Comparison of ENCODE assay signal across 22 cellular contexts in genomic region chr2:195489101-195489500, GRCh38.
A peak's percentile ranks its signal among the peaks of the same experiment; 100 is the strongest.
DNase-seq lines count a peak whose midpoint lies in the region; ATAC-seq and TF ChIP-seq lines count a peak whose summit lies in the region.
"Had no signal": no experiment of that assay in that cellular context is flagged by ENCODE, and none has a peak within 500 bp of the region (broad histone marks: within the 10 kb centered on the region; RNA-seq: fewer than 3 reads in every experiment).

No MANE protein-coding gene starts in this region.

- no peaks in the 10 kb centered on the region for H3F3A ChIP-seq in PC-3 (ENCODE audit: low read length, unreplicated experiment)

- intact Hi-C loops in PC-3 (cut with micrococcal nuclease): loop anchor here (10.0 kb wide), 1 partner anchor 556 kb away; no protein-coding TSS in a partner anchor

- ATAC-seq in SK-N-SH treated with all-trans-retinoic acid at 6 μM for 48 hours (peak; percentile 90), PC-3 (no peak), GM21423 (IDR thresholded peaks at IDR 0.05; ENCODE audit: unreplicated experiment) (no peak)
- ATAC-seq: activated CD8-positive, alpha-beta T cell treated with anti-CD3 and anti-CD28 coated beads for 36 hours; left ventricle myocardium superior; natural killer cell had no signal

- H3K4me3 ChIP-seq in KMS-11 (IDR thresholded peaks at IDR 0.05; ENCODE audit: insufficient read depth, low read depth, low read length): no peak overlapping the region
- H3K4me3 ChIP-seq in fibroblast of the aortic adventitia (ENCODE audit: low read depth, low read length): no peak overlapping the region
- no peak overlapping the region for H3K4me3 ChIP-seq in PC-3 (ENCODE audit: low read length)

- H3K27me3 ChIP-seq in KMS-11 (ENCODE audit: insufficient read depth, low read depth): no peaks in the 10 kb centered on the region
- no peaks in the 10 kb centered on the region for H3K27me3 ChIP-seq in PC-3 (ENCODE audit: low read length)

- no peaks in the 10 kb centered on the region for H3K36me3 ChIP-seq in KMS-11 (ENCODE audit: insufficient read depth)
- no peaks in the 10 kb centered on the region for H3K36me3 ChIP-seq in PC-3 (ENCODE audit: low read depth, low read length)

- H3K4me2 ChIP-seq in KMS-11 (peak overlapping the region; percentile 25; the same call in 1 of the 2 replicates), PC-3 (ENCODE audit: low read length) (no peak overlapping the region)

- no peaks in the 10 kb centered on the region for H3K9me3 ChIP-seq in PC-3 (ENCODE audit: low read length)

- H3K9me2 ChIP-seq in PC-3 (replicated peaks; ENCODE audit: low read length): no peaks in the 10 kb centered on the region

- CTCF ChIA-PET in PC-3 (lab: Charles Lee): no interaction called here

- no peak overlapping the region for H3K9ac ChIP-seq in KMS-11
- no peak overlapping the region for H3K9ac ChIP-seq in PC-3 (ENCODE audit: low read length)

- no peak overlapping the region for H2AFZ ChIP-seq in KMS-11 (ENCODE audit: low read depth)
- no peak overlapping the region for H2AFZ ChIP-seq in PC-3 (ENCODE audit: low read length)

- peaks cover 56% of the 10 kb centered on the region for H3K4me1 ChIP-seq in KMS-11 (ENCODE audit: low read depth, poor library complexity, severe bottlenecking)
- peaks cover 16% of the 10 kb centered on the region for H3K4me1 ChIP-seq in PC-3 (ENCODE audit: insufficient read depth, low read length)

- no TSS peak for BruUV-seq in PC-3 (replicated peaks; lab: Mats Ljungman, UMichigan)

- H3K27ac ChIP-seq in KMS-11 (no peak overlapping the region), PC-3 (ENCODE audit: low read length) (no peak overlapping the region)

- DNase-seq in AG20443 (ENCODE audit: low spot score) (peak; percentile 58), fibroblast of the aortic adventitia (ENCODE audit: low read depth) (peak; percentile 19), PC-3 (no peak), cerebellum (ENCODE audit: low spot score) (no peak), GDM1 (lab: John Stamatoyannopoulos, UW) (no peak)
- DNase-seq: activated CD4-positive, CD25-positive, alpha-beta regulatory T cell treated with anti-CD3 and anti-CD28 coated beads, Interleukin-2, amount 50 U/mL, for 72 hours; activated CD8-positive, alpha-beta T cell treated with anti-CD3 and anti-CD28 coated beads for 36 hours; activated effector memory CD4-positive, alpha-beta T cell treated with Interleukin-2 at 50 U/mL for 16 hours; CD4-positive, CD25-positive, alpha-beta regulatory T cell; effector CD4-positive, alpha-beta T cell; GOT3; left ventricle myocardium superior; natural killer cell; NCI-H2171 treated with DMSO at 0.1 percent for 48 hours; NCI-H69; retina; stimulated activated CD4-positive, alpha-beta T cell treated with anti-CD3 and anti-CD28 coated beads, Interleukin-4, amount 100 ng/mL, for 24 hours; stimulated activated naive CD4-positive, alpha-beta T cell; T1000 had no signal

- H4K20me1 ChIP-seq in KMS-11 (ENCODE audit: insufficient read depth) (no peaks in the 10 kb centered on the region), PC-3 (ENCODE audit: low read length) (no peaks in the 10 kb centered on the region)

- no peaks in the 10 kb centered on the region for H3K79me2 ChIP-seq in KMS-11 (ENCODE audit: insufficient read depth, low read depth)
- H3K79me2 ChIP-seq in PC-3 (ENCODE audit: low read length): no peaks in the 10 kb centered on the region

- POLR2A ChIA-PET in PC-3 (lab: Charles Lee; ENCODE audit: unreplicated experiment): no interaction called here

- TF ChIP-seq CTCF in KMS-11 (conservative IDR thresholded peaks at IDR 0.05; ENCODE audit: low read depth, low read length): no peak
- no peak for TF ChIP-seq CTCF in fibroblast of the aortic adventitia (IDR thresholded peaks at IDR 0.05; ENCODE audit: insufficient read depth, low read length)
- no peak for TF ChIP-seq CTCF in PC-3 (conservative IDR thresholded peaks at IDR 0.05; ENCODE audit: low read depth, low read length)

TF ChIP-seq in SK-N-SH treated with all-trans-retinoic acid at 6 μM for 48 hours, 23 proteins besides CTCF, POLR2A, EP300 and RAD21:
- peak; percentile 97 for TF ChIP-seq ISL1 (CRISPR knock-in tag; IDR thresholded peaks at IDR 0.05)
- peak; percentile 17; the same call in 1 of the 2 replicates for TF ChIP-seq TOX (CRISPR knock-in tag; IDR thresholded peaks at IDR 0.05; ENCODE audit: borderline replicate concordance)
- TF ChIP-seq ZFP3 (CRISPR knock-in tag; IDR thresholded peaks at IDR 0.05): peak; percentile 10; the same call in 1 of the 2 replicates
- no peak; the same call in 1 of the 2 replicates for TF ChIP-seq PATZ1 (CRISPR knock-in tag; IDR thresholded peaks at IDR 0.05; ENCODE audit: borderline replicate concordance)
- no peak for TF ChIP-seq ESRRG (CRISPR knock-in tag; IDR thresholded peaks at IDR 0.05)
TF ChIP-seq in SK-N-SH treated with all-trans-retinoic acid at 6 μM for 48 hours: peak in this region for 3.

Comparison
In these comparisons a context has a peak if more than half of its experiments do, and no peak if none do; other contexts are left out.
1. DNase-seq: peak in AG20443 (single experiment) and fibroblast of the aortic adventitia (single experiment); none in PC-3 (single experiment), cerebellum (single experiment) and GDM1 (single experiment).